Comparison of ENCODE assay signal across 30 cellular contexts in genomic region chr11:68893282-68893681, GRCh38.
"Had no signal": no experiment of that assay in that cellular context is flagged by ENCODE, and none has a peak within 500 bp of the region (broad histone marks: within the 10 kb centered on the region; RNA-seq: fewer than 3 reads in every experiment).

No MANE protein-coding gene starts in this region.

- H3K4me3 ChIP-seq: cardiac muscle cell, colonic mucosa, heart left ventricle, pancreas, prostate gland, sigmoid colon, thyroid gland, upper lobe of right lung had no signal

- H3K4me1 ChIP-seq: colonic mucosa, pancreas had no signal

- ATAC-seq: activated CD4-positive, alpha-beta T cell treated with anti-CD3 and anti-CD28 coated beads for 36 hours; activated T-helper 17 cell treated with anti-CD3 and anti-CD28 coated beads, Interleukin-2, amount 50 U/mL, for 72 hours; heart left ventricle; naive thymus-derived CD8-positive, alpha-beta T cell; pancreas; stimulated activated effector memory CD8-positive, alpha-beta T cell treated with anti-CD3 and anti-CD28 coated beads, Interleukin-12 subunit alpha, Interleukin-12 subunit beta, amount 100 ng/mL, for 72 hours; stimulated activated naive CD8-positive, alpha-beta T cell treated with anti-CD3 and anti-CD28 coated beads, Interleukin-15, amount 100 ng/mL, for 72 hours; upper lobe of right lung had no signal

- FAIRE-seq: endometrium, pancreas, small intestine had no signal

- H3K27me3 ChIP-seq: cardiac muscle cell, colonic mucosa, heart left ventricle, pancreas, sigmoid colon, thyroid gland, upper lobe of right lung had no signal

- DNase-seq: activated CD4-positive, alpha-beta T cell treated with anti-CD3 and anti-CD28 coated beads for 36 hours; activated CD4-positive, alpha-beta T cell treated with anti-CD3 and anti-CD28 coated beads, Interleukin-2, amount 50 U/mL, for 48 hours; activated CD4-positive, CD25-positive, alpha-beta regulatory T cell; activated CD8-positive, alpha-beta memory T cell treated with anti-CD3 and anti-CD28 coated beads, Interleukin-2, amount 50 U/mL, for 4 hours; activated gamma-delta T cell treated with Interleukin-2 at 50 U/mL for 16 hours; activated naive CD4-positive, alpha-beta T cell treated with anti-CD3 and anti-CD28 coated beads, Interleukin-2, amount 50 U/mL, for 16 hours; activated T-cell treated with anti-CD3 and anti-CD28 coated beads, Interleukin-2, amount 50 U/mL, for 1 hour; cerebellar nuclear complex; colonic mucosa; effector CD8-positive, alpha-beta T cell; erythroblast; heart left ventricle; hypothalamus; immature natural killer cell; naive thymus-derived CD8-positive, alpha-beta T cell; nucleus accumbens; pancreas; retina; sigmoid colon; small intestine; stimulated activated CD4-positive, alpha-beta T cell treated with anti-CD3 and anti-CD28 coated beads, Interleukin-4, amount 100 ng/mL, for 24 hours; stimulated activated naive CD8-positive, alpha-beta T cell treated with anti-CD3 and anti-CD28 coated beads, Interleukin-15, amount 100 ng/mL, for 72 hours; substantia nigra; thyroid gland; upper lobe of right lung had no signal

- H3K27ac ChIP-seq: cardiac muscle cell, colonic mucosa, heart left ventricle, pancreas, sigmoid colon, thyroid gland, upper lobe of right lung had no signal

- H3K9me3 ChIP-seq: colonic mucosa, heart left ventricle, pancreas, prostate gland, sigmoid colon, thyroid gland, upper lobe of right lung had no signal
